In the genomic region with DNA sequence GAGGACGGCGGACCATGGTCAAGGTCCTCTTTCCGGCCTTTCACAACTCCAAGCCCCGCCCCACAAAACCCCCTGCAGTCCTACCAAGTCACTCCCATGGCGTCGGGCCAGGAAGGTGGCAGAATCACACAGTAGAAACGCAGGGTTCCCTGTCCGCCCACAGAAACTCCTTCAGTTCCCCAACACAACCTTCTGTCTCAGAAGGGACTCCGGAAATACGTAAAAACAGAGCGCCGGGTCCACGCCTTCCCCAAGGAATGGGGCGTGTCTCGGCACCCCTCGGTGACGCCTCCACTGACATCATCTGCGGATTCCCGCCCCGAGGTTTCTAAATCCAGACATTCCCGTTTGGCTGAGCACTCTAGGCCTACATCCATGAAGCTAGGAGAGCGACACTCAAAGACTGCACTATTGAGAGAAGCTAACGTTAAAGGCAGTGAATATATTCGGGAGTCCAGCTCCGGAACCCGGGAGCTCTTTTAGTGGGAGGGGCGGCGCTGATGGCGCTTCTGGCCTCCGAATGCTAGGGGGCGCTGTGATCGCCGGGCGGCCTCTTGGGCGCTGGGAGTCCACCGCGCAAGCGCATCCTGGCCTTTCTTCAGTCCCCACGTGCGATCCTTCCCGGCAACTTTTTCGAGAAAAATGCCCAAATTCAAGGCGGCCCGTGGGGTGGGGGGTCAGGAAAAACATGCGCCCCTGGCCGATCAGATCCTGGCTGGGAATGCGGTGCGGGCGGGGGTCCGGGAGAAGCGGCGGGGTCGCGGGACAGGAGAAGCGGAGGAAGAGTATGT, we compare ENCODE assay signal across 7 cellular contexts. TPM values are rescaled to one million over a fixed set of nuclear protein-coding genes. Genes with fewer than 3 reads are reported as not detected.
DNase-seq lines count a peak whose midpoint lies in the region; ATAC-seq, FAIRE-seq and TF ChIP-seq lines count a peak whose summit lies in the region.

A gene with protein sequence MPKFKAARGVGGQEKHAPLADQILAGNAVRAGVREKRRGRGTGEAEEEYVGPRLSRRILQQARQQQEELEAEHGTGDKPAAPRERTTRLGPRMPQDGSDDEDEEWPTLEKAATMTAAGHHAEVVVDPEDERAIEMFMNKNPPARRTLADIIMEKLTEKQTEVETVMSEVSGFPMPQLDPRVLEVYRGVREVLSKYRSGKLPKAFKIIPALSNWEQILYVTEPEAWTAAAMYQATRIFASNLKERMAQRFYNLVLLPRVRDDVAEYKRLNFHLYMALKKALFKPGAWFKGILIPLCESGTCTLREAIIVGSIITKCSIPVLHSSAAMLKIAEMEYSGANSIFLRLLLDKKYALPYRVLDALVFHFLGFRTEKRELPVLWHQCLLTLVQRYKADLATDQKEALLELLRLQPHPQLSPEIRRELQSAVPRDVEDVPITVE (plus strand): TSS at position 579 of the 791 bp plus-strand sequence. CDS start 64 bp downstream, at position 643.
A gene with protein sequence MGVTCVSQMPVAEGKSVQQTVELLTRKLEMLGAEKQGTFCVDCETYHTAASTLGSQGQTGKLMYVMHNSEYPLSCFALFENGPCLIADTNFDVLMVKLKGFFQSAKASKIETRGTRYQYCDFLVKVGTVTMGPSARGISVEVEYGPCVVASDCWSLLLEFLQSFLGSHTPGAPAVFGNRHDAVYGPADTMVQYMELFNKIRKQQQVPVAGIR (minus strand): TSS at position 219 of the 791 bp plus-strand sequence. CDS start 121 bp downstream, at position 98.

- TF ChIP-seq CTCF in astrocyte of the cerebellum (IDR thresholded peaks at IDR 0.05; ENCODE audit: low read depth, low read length, missing control alignments) (peak; percentile 97), hepatocyte (IDR thresholded peaks at IDR 0.05; ENCODE audit: poor library complexity) (peak; percentile 100)

- H3K27ac ChIP-seq in hepatocyte: peak within 1 kb of the TSS; percentile 97

- H3K9me2 ChIP-seq in hepatocyte (replicated peaks; ENCODE audit: insufficient read depth): no peaks in the 10 kb centered on the region

- no peaks in the 10 kb centered on the region for H4K20me1 ChIP-seq in hepatocyte (ENCODE audit: insufficient read depth, poor library complexity, severe bottlenecking)

- H3K4me1 ChIP-seq in hepatocyte (ENCODE audit: insufficient read depth): peaks cover 20% of the 10 kb centered on the region

- in situ Hi-C loops in astrocyte of the cerebellum (cut with HindIII; ENCODE audit: low sequenced_read_pairs): no loop called here

- H2AFZ ChIP-seq in hepatocyte: peak within 1 kb of the TSS; percentile 57

- peak within 1 kb of the TSS; percentile 83 for H3K4me3 ChIP-seq in astrocyte of the cerebellum (ENCODE audit: low read depth, low read length)
- H3K4me3 ChIP-seq in hepatocyte: peak within 1 kb of the TSS; percentile 47

- H3K36me3 ChIP-seq in hepatocyte (replicated peaks; ENCODE audit: insufficient read depth, low read depth): no peaks in the 10 kb centered on the region

- FAIRE-seq in GM18507 (lab: Jason Lieb, UNC): peak; percentile 97

- 1% methylated on average over 51 of the region's 55 CpGs for WGBS in hepatocyte (ENCODE audit: low lambda C conversion rate, missing lambda C conversion rate)

- H3K4me2 ChIP-seq in hepatocyte: peak within 1 kb of the TSS; percentile 91

- H3K9me3 ChIP-seq in hepatocyte (ENCODE audit: low read depth): no peaks in the 10 kb centered on the region

- no peaks in the 10 kb centered on the region for H3K27me3 ChIP-seq in hepatocyte

- ATAC-seq in HG02981 (IDR thresholded peaks at IDR 0.05; ENCODE audit: unreplicated experiment): peak; percentile 81

- DNase-seq in GM18507 (ENCODE audit: extremely low spot score, insufficient read length, low read depth): peak; percentile 95
- DNase-seq in NCI-H2029 (lab: John Stamatoyannopoulos, UW): peak; percentile 85
- DNase-seq in T-helper 22 cell (ENCODE audit: low read depth): peak; percentile 87
- DNase-seq in astrocyte of the cerebellum (ENCODE audit: low read depth): peak; percentile 86
- peak; percentile 97 for DNase-seq in hepatocyte (ENCODE audit: low spot score)
- DNase-seq in retina: peak; percentile 100

- H3K79me2 ChIP-seq in hepatocyte: peaks cover 81% of the 10 kb centered on the region

RNA-seq across cellular contexts. Expression of the first gene that starts in this region (rescaled TPM):
- total RNA-seq in hepatocyte: 13.9 and 20.7 TPM in 2 replicates
- polyA plus RNA-seq in hepatocyte: 16.6 and 28.5 TPM in 2 replicates

RNA-seq across cellular contexts. Expression of the second gene that starts in this region (rescaled TPM):
- 18.1 and 19.2 TPM in 2 replicates for total RNA-seq in hepatocyte
- 18.1 and 19.8 TPM in 2 replicates for polyA plus RNA-seq in hepatocyte

Comparison
In these comparisons a context has a peak if more than half of its experiments do, and no peak if none do; other contexts are left out.
1. Peak in every context shown above with its lines: DNase-seq, ATAC-seq, H3K4me3 ChIP-seq and H3K27ac ChIP-seq.